Comparison of ENCODE assay signal across 24 cellular contexts in genomic region chr19:19884583-19884982, GRCh38. TPM values are rescaled to one million over a fixed set of nuclear protein-coding genes. Genes with fewer than 3 reads are reported as not detected.
"Had no signal": no experiment of that assay in that cellular context is flagged by ENCODE, and none has a peak within 500 bp of the region (broad histone marks: within the 10 kb centered on the region; RNA-seq: fewer than 3 reads in every experiment).

No MANE protein-coding gene starts in this region.

- H3K9me2 ChIP-seq: SK-N-SH had no signal

- H3K27me3 ChIP-seq: MG63 had no signal

- H3K9ac ChIP-seq: SK-N-SH had no signal

- H3K4me3 ChIP-seq: MG63 had no signal

- H3K27me3 Mint-ChIP-seq: T-cell had no signal

- ATAC-seq: Panc1, PC-3, T-cell had no signal

- H3K4me1 Mint-ChIP-seq: T-cell had no signal

- DNase-seq: Karpas-422, KG1, MG63, NCI-H1092, NCI-H1105 treated with DMSO at 0.1 percent for 48 hours, NCI-H1417 treated with DMSO at 0.1 percent for 48 hours, NCI-H146, NCI-H1694 treated with DMSO at 0.1 percent for 48 hours, NCI-H1930, NCI-H2081, NCI-H2107, NCI-H2227 treated with DMSO at 0.1 percent for 48 hours, NCI-H524, NCI-H526 treated with DMSO at 0.1 percent for 48 hours, NCI-H748 treated with DMSO at 0.1 percent for 48 hours, PC-3, SHP77, SK-N-SH, SW 1271, T-cell had no signal

- H3K27ac Mint-ChIP-seq: T-cell had no signal

- H3K27ac ChIP-seq: RWPE1 had no signal

- H3K4me3 Mint-ChIP-seq: T-cell had no signal

- H3K4me2 ChIP-seq: SK-N-SH had no signal

RNA-seq across cellular contexts. Expression of gene ZNF93, which starts 16.2 kb away (rescaled TPM):
- total RNA-seq: NCI-H460 had no signal

RNA-seq across cellular contexts. Expression of gene ZNF253, which starts 18.9 kb away (rescaled TPM):
- total RNA-seq: HT1080 had no signal
